In the genomic region with DNA sequence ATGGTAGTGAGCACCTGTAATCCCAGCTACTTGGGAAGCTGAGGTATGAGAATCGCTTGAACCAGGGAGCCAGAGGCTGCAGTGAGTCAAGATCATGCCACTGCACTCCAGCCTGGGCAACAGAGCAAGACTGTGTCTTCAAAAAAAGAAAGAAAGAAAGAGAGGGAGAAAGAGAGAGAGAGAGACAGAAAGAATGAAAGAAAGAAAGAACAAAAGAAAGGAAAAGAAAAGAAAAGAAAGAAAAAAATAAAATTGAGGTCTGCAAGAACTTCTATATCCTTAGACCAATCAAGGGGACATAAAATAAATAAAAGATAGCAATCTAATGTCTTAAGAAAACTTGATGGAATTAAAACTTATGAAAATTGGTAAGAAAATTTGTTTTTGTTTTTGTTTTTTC, we compare ENCODE assay signal across 29 cellular contexts.
"Had no signal": no experiment of that assay in that cellular context is flagged by ENCODE, and none has a peak within 500 bp of the region (broad histone marks: within the 10 kb centered on the region; RNA-seq: fewer than 3 reads in every experiment).

No MANE protein-coding gene starts in this region.

- H3K79me2 ChIP-seq: parathyroid adenoma had no signal

- ATAC-seq: natural killer cell; psoas muscle; right cardiac atrium; right lobe of liver; stimulated activated memory B cell treated with anti-CD40 and anti-IgM and Interleukin-4, amounts not matched to agents 10 μg/mL and 1 μg/mL and 100 μg/mL, for 72 hours; stimulated activated naive CD8-positive, alpha-beta T cell treated with anti-CD3 and anti-CD28 coated beads, Interleukin-15, amount 100 ng/mL, for 72 hours; stimulated activated naive CD8-positive, alpha-beta T cell treated with anti-CD3 and anti-CD28 coated beads, Interleukin-15, Interleukin-2, amounts not matched to agents 100 U/mL and 50 U/mL, for 24 hours; upper lobe of right lung had no signal

- H3K27me3 Mint-ChIP-seq: stimulated activated memory B cell treated with anti-CD40 and anti-IgM and Interleukin-4, amounts not matched to agents 10 μg/mL and 1 μg/mL and 100 μg/mL, for 72 hours; stimulated activated naive CD8-positive, alpha-beta T cell treated with anti-CD3 and anti-CD28 coated beads, Interleukin-15, amount 100 ng/mL, for 72 hours had no signal

- FAIRE-seq: small intestine had no signal

- H3K27ac Mint-ChIP-seq: natural killer cell; nephron; neural progenitor cell; progenitor cell of endocrine pancreas; stimulated activated memory B cell treated with anti-CD40 and anti-IgM and Interleukin-4, amounts not matched to agents 10 μg/mL and 1 μg/mL and 100 μg/mL, for 72 hours; type B pancreatic cell had no signal

- DNase-seq: natural killer cell; occipital lobe; ovary; posterior cingulate gyrus; psoas muscle; right cardiac atrium; right lobe of liver; small intestine; stimulated activated CD4-positive, alpha-beta T cell treated with anti-CD3 and anti-CD28 coated beads, Interleukin-15, amount 100 ng/mL, for 24 hours; stimulated activated CD4-positive, alpha-beta T cell treated with anti-CD3 and anti-CD28 coated beads, Interleukin-4, amount 100 ng/mL, for 1 hour; stimulated activated CD4-positive, alpha-beta T cell treated with anti-CD3 and anti-CD28 coated beads, Interleukin-4, amount 100 ng/mL, for 4 hours; stimulated activated CD8-positive, alpha-beta memory T cell treated with anti-CD3 and anti-CD28 coated beads, Interleukin-4, amount 100 ng/mL, for 48 hours; stimulated activated naive CD4-positive, alpha-beta T cell; stimulated activated naive CD8-positive, alpha-beta T cell treated with anti-CD3 and anti-CD28 coated beads, Interleukin-15, amount 100 ng/mL, for 72 hours; stimulated activated naive CD8-positive, alpha-beta T cell treated with anti-CD3 and anti-CD28 coated beads, Interleukin-15, Interleukin-2, amounts not matched to agents 100 U/mL and 50 U/mL, for 24 hours; substantia nigra; testis; tibial artery; transverse colon; upper lobe of right lung; uterus had no signal

- H3K4me1 ChIP-seq: parathyroid adenoma, psoas muscle, right lobe of liver, testis, tibial artery, upper lobe of right lung, uterus had no signal

- H3K9me3 Mint-ChIP-seq: natural killer cell; nephron; neural progenitor cell; stimulated activated memory B cell treated with anti-CD40 and anti-IgM and Interleukin-4, amounts not matched to agents 10 μg/mL and 1 μg/mL and 100 μg/mL, for 72 hours; type B pancreatic cell had no signal

- H3K36me3 Mint-ChIP-seq: natural killer cell; neural progenitor cell; stimulated activated memory B cell treated with anti-CD40 and anti-IgM and Interleukin-4, amounts not matched to agents 10 μg/mL and 1 μg/mL and 100 μg/mL, for 72 hours; type B pancreatic cell had no signal

- H3K36me3 ChIP-seq: neural progenitor cell, ovary, right lobe of liver, sigmoid colon, suprapubic skin, tibial artery, transverse colon, upper lobe of right lung, uterus had no signal

- H3K27me3 ChIP-seq: neural progenitor cell, ovary, right lobe of liver, sigmoid colon, suprapubic skin, testis, tibial artery, transverse colon, upper lobe of right lung, uterus had no signal

- H3K4me1 Mint-ChIP-seq: natural killer cell; stimulated activated memory B cell treated with anti-CD40 and anti-IgM and Interleukin-4, amounts not matched to agents 10 μg/mL and 1 μg/mL and 100 μg/mL, for 72 hours; stimulated activated naive CD8-positive, alpha-beta T cell treated with anti-CD3 and anti-CD28 coated beads, Interleukin-15, amount 100 ng/mL, for 72 hours had no signal

- H3K4me3 Mint-ChIP-seq: natural killer cell; nephron; neural progenitor cell; stimulated activated memory B cell treated with anti-CD40 and anti-IgM and Interleukin-4, amounts not matched to agents 10 μg/mL and 1 μg/mL and 100 μg/mL, for 72 hours; stimulated activated naive CD8-positive, alpha-beta T cell treated with anti-CD3 and anti-CD28 coated beads, Interleukin-15, amount 100 ng/mL, for 72 hours; type B pancreatic cell had no signal

- H3K4me2 ChIP-seq: neural progenitor cell had no signal

- H3K4me3 ChIP-seq: neural progenitor cell, ovary, psoas muscle, right lobe of liver, sigmoid colon, suprapubic skin, testis, tibial artery, transverse colon, upper lobe of right lung, uterus had no signal

- H3K27ac ChIP-seq: neural progenitor cell, ovary, parathyroid adenoma, psoas muscle, right lobe of liver, sigmoid colon, suprapubic skin, testis, tibial artery, transverse colon, upper lobe of right lung, uterus had no signal

- H2AFZ ChIP-seq: neural progenitor cell, parathyroid adenoma had no signal
